In the genomic region with DNA sequence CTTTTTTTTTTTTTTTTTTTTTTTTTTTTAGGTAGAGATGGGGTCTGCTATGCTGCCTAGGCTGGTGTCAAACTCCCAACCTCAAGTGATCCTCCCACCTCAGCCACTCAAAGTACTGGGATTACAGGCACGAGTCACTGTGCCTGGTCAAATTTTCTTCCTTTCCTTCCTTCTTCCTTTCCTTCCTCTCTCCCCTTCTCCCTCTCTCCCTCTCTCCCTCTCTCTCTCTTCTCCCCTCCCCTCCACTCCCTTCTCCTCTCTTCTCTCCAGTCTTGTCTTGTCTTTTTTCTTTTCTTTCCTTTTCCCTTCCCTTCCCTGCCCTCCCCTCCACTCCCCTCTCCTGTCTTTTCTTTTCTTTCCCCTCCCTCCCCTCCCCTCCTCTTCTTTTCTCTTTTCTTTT, we compare ENCODE assay signal across 39 cellular contexts. TPM values are rescaled to one million over a fixed set of nuclear protein-coding genes. Genes with fewer than 3 reads are reported as not detected.
"Had no signal": no experiment of that assay in that cellular context is flagged by ENCODE, and none has a peak within 500 bp of the region (broad histone marks: within the 10 kb centered on the region; RNA-seq: fewer than 3 reads in every experiment).

No MANE protein-coding gene starts in this region.

- FAIRE-seq: astrocyte, bronchial epithelial cell had no signal

- H3K27me3 ChIP-seq: ascending aorta had no signal

- H3K9me3 Mint-ChIP-seq: activated naive CD4-positive, alpha-beta T cell treated with anti-CD3 and anti-CD28 coated beads for 36 hours; activated naive CD4-positive, alpha-beta T cell treated with anti-CD3 and anti-CD28 coated beads, Interleukin-2, amount 10 ng/mL, durations not matched to agents 7 days and 5 days; activated naive CD4-positive, alpha-beta T cell treated with anti-CD3 and anti-CD28 coated beads, Interleukin-2, amount 50 U/mL, for 24 hours; activated naive CD4-positive, alpha-beta T cell treated with anti-CD3 and anti-CD28 coated beads, Interleukin-2, amount 50 U/mL, for 72 hours; activated naive CD8-positive, alpha-beta T cell treated with anti-CD3 and anti-CD28 coated beads for 36 hours; activated naive CD8-positive, alpha-beta T cell treated with anti-CD3 and anti-CD28 coated beads, Interleukin-2, amount 10 ng/mL, durations not matched to agents 7 days and 5 days; activated naive CD8-positive, alpha-beta T cell treated with anti-CD3 and anti-CD28 coated beads, Interleukin-2, amount 50 U/mL, for 24 hours; activated T-cell treated with anti-CD3 and anti-CD28 coated beads, Interleukin-2, amount 50 U/mL, for 24 hours; activated T-cell treated with anti-CD3 and anti-CD28 coated beads, Interleukin-2, amount 50 U/mL, for 4 hours; activated T-cell treated with anti-CD3 and anti-CD28 coated beads, Interleukin-2, amount 50 U/mL, for 72 hours; activated T-helper 1 cell treated with anti-CD3 and anti-CD28 coated beads, Interleukin-12 subunit alpha, Interleukin-12 subunit beta, Interleukin-2, Interleukin-4 antibody, amounts not matched to agents 30 ng/mL and 10 ng/mL and 1 ng/mL, durations not matched to agents 14 hours and 24 hours and 36 hours; activated T-helper 17 cell treated with anti-CD3 and anti-CD28 coated beads, Interleukin-2, amount 50 U/mL, for 72 hours; activated T-helper 2 cell treated with anti-CD3 and anti-CD28 coated beads, Interferon-gamma antibody, Interleukin-2, Interleukin-4, amounts not matched to agents 10 μg/mL and 5 μg/mL and 100 μg/mL, durations not matched to agents 14 hours and 24 hours and 36 hours had no signal

- ATAC-seq: activated naive CD4-positive, alpha-beta T cell treated with anti-CD3 and anti-CD28 coated beads, Interleukin-2, amount 50 U/mL, for 72 hours; activated naive CD8-positive, alpha-beta T cell treated with anti-CD3 and anti-CD28 coated beads, Interleukin-2, amount 50 U/mL, for 24 hours; activated T-cell treated with anti-CD3 and anti-CD28 coated beads, Interleukin-2, amount 50 U/mL, for 4 hours; activated T-cell treated with anti-CD3 and anti-CD28 coated beads, Interleukin-2, amount 50 U/mL, for 72 hours; activated T-helper 17 cell treated with anti-CD3 and anti-CD28 coated beads, Interleukin-2, amount 50 U/mL, for 72 hours; body of pancreas had no signal

- H3K27ac ChIP-seq: adrenal gland, ascending aorta, body of pancreas, brain microvascular endothelial cell, breast epithelium, cardiac muscle cell had no signal

- H3K27ac Mint-ChIP-seq: activated naive CD4-positive, alpha-beta T cell treated with anti-CD3 and anti-CD28 coated beads for 36 hours; activated naive CD4-positive, alpha-beta T cell treated with anti-CD3 and anti-CD28 coated beads, Interleukin-2, amount 10 ng/mL, durations not matched to agents 7 days and 5 days; activated naive CD4-positive, alpha-beta T cell treated with anti-CD3 and anti-CD28 coated beads, Interleukin-2, amount 50 U/mL, for 24 hours; activated naive CD4-positive, alpha-beta T cell treated with anti-CD3 and anti-CD28 coated beads, Interleukin-2, amount 50 U/mL, for 72 hours; activated naive CD8-positive, alpha-beta T cell; activated naive CD8-positive, alpha-beta T cell treated with anti-CD3 and anti-CD28 coated beads for 36 hours; activated naive CD8-positive, alpha-beta T cell treated with anti-CD3 and anti-CD28 coated beads, Interleukin-2, amount 10 ng/mL, durations not matched to agents 7 days and 5 days; activated naive CD8-positive, alpha-beta T cell treated with anti-CD3 and anti-CD28 coated beads, Interleukin-2, amount 50 U/mL, for 24 hours; activated T-cell treated with anti-CD3 and anti-CD28 coated beads, Interleukin-2, amount 50 U/mL, for 24 hours; activated T-cell treated with anti-CD3 and anti-CD28 coated beads, Interleukin-2, amount 50 U/mL, for 72 hours; activated T-helper 1 cell treated with anti-CD3 and anti-CD28 coated beads, Interleukin-12 subunit alpha, Interleukin-12 subunit beta, Interleukin-2, Interleukin-4 antibody, amounts not matched to agents 30 ng/mL and 10 ng/mL and 1 ng/mL, durations not matched to agents 14 hours and 24 hours and 36 hours; activated T-helper 17 cell treated with anti-CD3 and anti-CD28 coated beads, Interleukin-2, amount 50 U/mL, for 72 hours; activated T-helper 2 cell treated with anti-CD3 and anti-CD28 coated beads, Interferon-gamma antibody, Interleukin-2, Interleukin-4, amounts not matched to agents 10 μg/mL and 5 μg/mL and 100 μg/mL, durations not matched to agents 14 hours and 24 hours and 36 hours; brain had no signal

- H3K4me1 Mint-ChIP-seq: activated naive CD4-positive, alpha-beta T cell treated with anti-CD3 and anti-CD28 coated beads, Interleukin-2, amount 10 ng/mL, durations not matched to agents 7 days and 5 days; activated naive CD4-positive, alpha-beta T cell treated with anti-CD3 and anti-CD28 coated beads, Interleukin-2, amount 50 U/mL, for 24 hours; activated naive CD8-positive, alpha-beta T cell treated with anti-CD3 and anti-CD28 coated beads for 36 hours; activated naive CD8-positive, alpha-beta T cell treated with anti-CD3 and anti-CD28 coated beads, Interleukin-2, amount 10 ng/mL, durations not matched to agents 7 days and 5 days; activated T-helper 17 cell treated with anti-CD3 and anti-CD28 coated beads, Interleukin-2, amount 50 U/mL, for 72 hours had no signal

- H3K36me3 Mint-ChIP-seq: activated naive CD4-positive, alpha-beta T cell treated with anti-CD3 and anti-CD28 coated beads, Interleukin-2, amount 10 ng/mL, durations not matched to agents 7 days and 5 days; activated naive CD4-positive, alpha-beta T cell treated with anti-CD3 and anti-CD28 coated beads, Interleukin-2, amount 50 U/mL, for 24 hours; activated naive CD4-positive, alpha-beta T cell treated with anti-CD3 and anti-CD28 coated beads, Interleukin-2, amount 50 U/mL, for 72 hours; activated naive CD8-positive, alpha-beta T cell; activated naive CD8-positive, alpha-beta T cell treated with anti-CD3 and anti-CD28 coated beads for 36 hours; activated naive CD8-positive, alpha-beta T cell treated with anti-CD3 and anti-CD28 coated beads, Interleukin-2, amount 10 ng/mL, durations not matched to agents 7 days and 5 days; brain had no signal

- H3K9me3 ChIP-seq: adrenal gland, ascending aorta, body of pancreas, breast epithelium had no signal

- DNase-seq: activated effector memory CD4-positive, alpha-beta T cell treated with anti-CD3 and anti-CD28 coated beads, Interleukin-2, amount 50 U/mL, for 16 hours; activated effector memory CD4-positive, alpha-beta T cell treated with Interleukin-2 at 50 U/mL for 16 hours; activated gamma-delta T cell; activated gamma-delta T cell treated with Interleukin-2 at 50 U/mL for 16 hours; activated naive CD4-positive, alpha-beta T cell; activated naive CD4-positive, alpha-beta T cell treated with anti-CD3 and anti-CD28 coated beads for 36 hours; activated naive CD4-positive, alpha-beta T cell treated with anti-CD3 and anti-CD28 coated beads, Interleukin-2, amount 10 ng/mL, durations not matched to agents 7 days and 5 days; activated naive CD4-positive, alpha-beta T cell treated with anti-CD3 and anti-CD28 coated beads, Interleukin-2, amount 50 U/mL, for 16 hours; activated naive CD4-positive, alpha-beta T cell treated with Interleukin-2 at 50 U/mL for 16 hours; activated naive CD8-positive, alpha-beta T cell treated with anti-CD3 and anti-CD28 coated beads for 36 hours; activated naive CD8-positive, alpha-beta T cell treated with anti-CD3 and anti-CD28 coated beads, Interleukin-2, amount 10 ng/mL, durations not matched to agents 7 days and 5 days; activated naive CD8-positive, alpha-beta T cell treated with anti-CD3 and anti-CD28 coated beads, Interleukin-2, amount 50 U/mL, for 24 hours; activated T-cell treated with anti-CD3 and anti-CD28 coated beads, Interleukin-2, amount 50 U/mL, for 1 hour; activated T-cell treated with anti-CD3 and anti-CD28 coated beads, Interleukin-2, amount 50 U/mL, for 24 hours; activated T-cell treated with anti-CD3 and anti-CD28 coated beads, Interleukin-2, amount 50 U/mL, for 4 hours; activated T-cell treated with anti-CD3 and anti-CD28 coated beads, Interleukin-2, amount 50 U/mL, for 48 hours; activated T-cell treated with anti-CD3 and anti-CD28 coated beads, Interleukin-2, amount 50 U/mL, for 72 hours; adrenal gland; amygdala; anterior cingulate cortex; aorta; body of pancreas; brain microvascular endothelial cell; caudate nucleus; central memory CD4-positive, alpha-beta T cell; cerebellar nuclear complex had no signal

- H3K4me3 ChIP-seq: adrenal gland, ascending aorta, body of pancreas, breast epithelium, cardiac muscle cell had no signal

- H3K4me1 ChIP-seq: breast epithelium had no signal

- H3K4me3 Mint-ChIP-seq: activated naive CD4-positive, alpha-beta T cell treated with anti-CD3 and anti-CD28 coated beads for 36 hours; activated naive CD4-positive, alpha-beta T cell treated with anti-CD3 and anti-CD28 coated beads, Interleukin-2, amount 10 ng/mL, durations not matched to agents 7 days and 5 days; activated naive CD4-positive, alpha-beta T cell treated with anti-CD3 and anti-CD28 coated beads, Interleukin-2, amount 50 U/mL, for 24 hours; activated naive CD8-positive, alpha-beta T cell; activated naive CD8-positive, alpha-beta T cell treated with anti-CD3 and anti-CD28 coated beads for 36 hours; activated naive CD8-positive, alpha-beta T cell treated with anti-CD3 and anti-CD28 coated beads, Interleukin-2, amount 10 ng/mL, durations not matched to agents 7 days and 5 days; activated naive CD8-positive, alpha-beta T cell treated with anti-CD3 and anti-CD28 coated beads, Interleukin-2, amount 50 U/mL, for 24 hours; activated T-cell treated with anti-CD3 and anti-CD28 coated beads, Interleukin-2, amount 50 U/mL, for 24 hours; activated T-cell treated with anti-CD3 and anti-CD28 coated beads, Interleukin-2, amount 50 U/mL, for 4 hours; activated T-cell treated with anti-CD3 and anti-CD28 coated beads, Interleukin-2, amount 50 U/mL, for 72 hours; activated T-helper 1 cell treated with anti-CD3 and anti-CD28 coated beads, Interleukin-12 subunit alpha, Interleukin-12 subunit beta, Interleukin-2, Interleukin-4 antibody, amounts not matched to agents 30 ng/mL and 10 ng/mL and 1 ng/mL, durations not matched to agents 14 hours and 24 hours and 36 hours; activated T-helper 17 cell treated with anti-CD3 and anti-CD28 coated beads, Interleukin-2, amount 50 U/mL, for 72 hours; brain had no signal

- H3K36me3 ChIP-seq: adrenal gland, ascending aorta, brain microvascular endothelial cell, breast epithelium, cardiac muscle cell had no signal

RNA-seq across cellular contexts. Expression of a gene that starts 7.2 kb away (rescaled TPM):
- total RNA-seq: activated naive CD4-positive, alpha-beta T cell treated with anti-CD3 and anti-CD28 coated beads, Interleukin-2, amount 50 U/mL, for 72 hours; activated naive CD8-positive, alpha-beta T cell treated with anti-CD3 and anti-CD28 coated beads for 36 hours; activated naive CD8-positive, alpha-beta T cell treated with anti-CD3 and anti-CD28 coated beads, Interleukin-2, amount 10 ng/mL, durations not matched to agents 7 days and 5 days; activated T-helper 1 cell treated with anti-CD3 and anti-CD28 coated beads, Interleukin-12 subunit alpha, Interleukin-12 subunit beta, Interleukin-2, Interleukin-4 antibody, amounts not matched to agents 30 ng/mL and 10 ng/mL and 1 ng/mL, durations not matched to agents 14 hours and 24 hours and 36 hours; activated T-helper 17 cell treated with anti-CD3 and anti-CD28 coated beads, Interleukin-2, amount 50 U/mL, for 72 hours; activated T-helper 2 cell treated with anti-CD3 and anti-CD28 coated beads, Interferon-gamma antibody, Interleukin-2, Interleukin-4, amounts not matched to agents 10 μg/mL and 5 μg/mL and 100 μg/mL, durations not matched to agents 14 hours and 24 hours and 36 hours; bronchial epithelial cell; chondrocyte had no signal

RNA-seq across cellular contexts. Expression of a gene that starts 36.1 kb away (rescaled TPM):
- total RNA-seq: activated naive CD4-positive, alpha-beta T cell treated with anti-CD3 and anti-CD28 coated beads for 36 hours had no signal
